ENCODE assay signal across 8 cellular contexts in genomic region chr17:409308-409847, GRCh38. TPM values are rescaled to one million over a fixed set of nuclear protein-coding genes. Genes with fewer than 3 reads are reported as not detected.
DNase-seq lines count a peak whose midpoint lies in the region; ATAC-seq, FAIRE-seq and TF ChIP-seq lines count a peak whose summit lies in the region.

No MANE protein-coding gene starts in this region.

- H3K27me3 Mint-ChIP-seq in GM23338 (ENCODE audit: insufficient read depth, low read depth, poor library complexity) (peaks cover 24% of the 10 kb centered on the region), WTC11 (ENCODE audit: low read depth) (peaks cover 25% of the 10 kb centered on the region)

- peak overlapping the region; percentile 56; the same call in 1 of the 2 replicates for H2AFZ ChIP-seq in GM23338

- peak overlapping the region; percentile 25 to 79 (median 75) for H3K9ac ChIP-seq in skeletal muscle tissue (ENCODE audit: low read depth in 1 of 3, low read length in 3 of 3)

- no peak for DNase-seq in GM23338 (ENCODE audit: low spot score)
- no peak for DNase-seq in WTC11 (ENCODE audit: low spot score)
- DNase-seq in right atrium auricular region (ENCODE audit: low spot score), result no peak
- no peak for DNase-seq in GM12891 (ENCODE audit: insufficient read length, low spot score)
- DNase-seq in NCI-H69 (lab: John Stamatoyannopoulos, UW), result no peak

- 0 out of 2 replicates have a peak overlapping the region, but pooled peaks have one; percentile 1 for H3K27ac Mint-ChIP-seq in GM23338
- H3K27ac Mint-ChIP-seq in WTC11, result peak overlapping the region; percentile 55; the same call in 1 of the 2 replicates

- H3K9me3 Mint-ChIP-seq in GM23338 (peaks cover 11% of the 10 kb centered on the region), WTC11 (peaks cover 7% of the 10 kb centered on the region)

- ATAC-seq in GM23338 (no peak), WTC11 (no peak), GM21423 (IDR thresholded peaks at IDR 0.05; ENCODE audit: unreplicated experiment) (no peak), HG02763 (IDR thresholded peaks at IDR 0.05; ENCODE audit: unreplicated experiment) (no peak)

- FAIRE-seq in GM12891 (lab: Jason Lieb, UNC), result no peak

- peak overlapping the region; percentile 83 for H3K4me3 Mint-ChIP-seq in GM23338
- peak overlapping the region; percentile 81 for H3K4me3 Mint-ChIP-seq in WTC11

- no peaks in the 10 kb centered on the region for H4K20me1 ChIP-seq in GM23338 (replicated peaks; ENCODE audit: insufficient read depth)

- no peaks in the 10 kb centered on the region for H3K4me1 ChIP-seq in GM23338 (ENCODE audit: insufficient read depth)
- H3K4me1 ChIP-seq in right atrium auricular region, result peaks cover 0 to 25% of the 10 kb centered on the region in 2 donors
- peaks cover 15 to 31% (median 19%) of the 10 kb centered on the region in 3 donors for H3K4me1 ChIP-seq in skeletal muscle tissue (ENCODE audit: control insufficient read depth in 3 of 3, insufficient read depth in 3 of 3, low read length in 3 of 3)

- H3F3A ChIP-seq in GM23338 (replicated peaks; ENCODE audit: low read depth), result peaks cover 15% of the 10 kb centered on the region; the same call in 1 of the 2 replicates

- H3K9me3 ChIP-seq in right atrium auricular region (no peaks in the 10 kb centered on the region), skeletal muscle tissue (ENCODE audit: control insufficient read depth in 3 of 3, low read length in 3 of 3) (no peaks in the 10 kb centered on the region)

- H3K4me1 Mint-ChIP-seq in GM23338 (peaks cover 26% of the 10 kb centered on the region), WTC11 (peaks cover 19% of the 10 kb centered on the region)

- no peaks in the 10 kb centered on the region for H3K27me3 ChIP-seq in GM23338 (ENCODE audit: insufficient read depth)
- H3K27me3 ChIP-seq in right atrium auricular region, result no peaks in the 10 kb centered on the region
- no peaks in the 10 kb centered on the region for H3K27me3 ChIP-seq in skeletal muscle tissue (ENCODE audit: control insufficient read depth in 3 of 3, insufficient read depth in 3 of 3, low read length in 3 of 3)

- H3K36me3 Mint-ChIP-seq in GM23338 (ENCODE audit: low read depth), result peaks cover 16% of the 10 kb centered on the region
- H3K36me3 Mint-ChIP-seq in WTC11, result 0 out of 2 replicates have a peak, but pooled peaks cover 1% of the 10 kb centered on the region

- no peak for TF ChIP-seq POLR2A in GM12891 (IDR thresholded peaks at IDR 0.05; ENCODE audit: low read depth, low read length)

- POLR2A ChIA-PET in WTC11 (lab: Charles Lee), result no interaction called here

- peak overlapping the region; percentile 34; the same call in 1 of the 2 replicates for H3K27ac ChIP-seq in GM23338 (ENCODE audit: low read depth)
- peak overlapping the region; percentile 61 to 63 for H3K27ac ChIP-seq in right atrium auricular region
- H3K27ac ChIP-seq in skeletal muscle tissue (ENCODE audit: low read depth, low read length), result peak overlapping the region; percentile 46

- H3K4me2 ChIP-seq in GM23338, result peak overlapping the region; percentile 62; the same call in 1 of the 2 replicates

- H3K79me2 ChIP-seq in GM23338 (replicated peaks; ENCODE audit: insufficient read depth), result no peaks in the 10 kb centered on the region

- H3K36me3 ChIP-seq in GM23338 (ENCODE audit: insufficient read depth) (no peaks in the 10 kb centered on the region), right atrium auricular region (no peaks in the 10 kb centered on the region), skeletal muscle tissue (ENCODE audit: control insufficient read depth in 3 of 3, insufficient read depth in 3 of 3, low read length in 3 of 3) (peaks cover 0 to 1% (median 0%) of the 10 kb centered on the region in 3 donors)

- CTCF ChIA-PET in WTC11 (lab: Charles Lee), result no interaction called here

- H3K4me3 ChIP-seq in GM23338, result peak overlapping the region; percentile 35; the same call in 1 of the 2 replicates
- H3K4me3 ChIP-seq in right atrium auricular region, result peak overlapping the region; percentile 22 to 98
- peak overlapping the region; percentile 73 to 89 (median 82) for H3K4me3 ChIP-seq in skeletal muscle tissue (ENCODE audit: low read length in 3 of 3)

- TF ChIP-seq CTCF in GM23338 (conservative IDR thresholded peaks at IDR 0.05; ENCODE audit: low read depth in 2 of 2) (no peak), WTC11 (IDR thresholded peaks at IDR 0.05) (no peak), right atrium auricular region (IDR thresholded peaks at IDR 0.05) (no peak)

- H3K9me2 ChIP-seq in GM23338 (ENCODE audit: insufficient read depth), result no peaks in the 10 kb centered on the region

TF ChIP-seq in GM23338, 12 proteins besides CTCF, POLR2A, EP300 and RAD21 (continues in another document):
- TF ChIP-seq POLR2AphosphoS5 (IDR thresholded peaks at IDR 0.05; ENCODE audit: low read depth) (no peak), JUNB (IDR thresholded peaks at IDR 0.05; ENCODE audit: unreplicated experiment) (no peak), STAT1 (IDR thresholded peaks at IDR 0.05; ENCODE audit: unreplicated experiment) (no peak), NANOG (IDR thresholded peaks at IDR 0.05; ENCODE audit: borderline replicate concordance) (no peak), CREB1 (CRISPR knock-in tag; IDR thresholded peaks at IDR 0.05; ENCODE audit: low read depth) (peak; percentile 8; the same call in 1 of the 2 replicates)

TF ChIP-seq in WTC11, 78 proteins besides CTCF, POLR2A, EP300 and RAD21:
- TF ChIP-seq GTF2I (CRISPR knock-in tag; conservative IDR thresholded peaks at IDR 0.05), result peak; percentile 90
- no peak for TF ChIP-seq SP1 (CRISPR knock-in tag; conservative IDR thresholded peaks at IDR 0.05)
- 0 out of 2 replicates have a peak, but pooled peaks have one; percentile 8 for TF ChIP-seq TEAD1 (CRISPR knock-in tag; IDR thresholded peaks at IDR 0.05)
TF ChIP-seq in WTC11: peak in this region for 2.

TF ChIP-seq in GM12891, 5 proteins besides CTCF, POLR2A, EP300 and RAD21:
- no peak for TF ChIP-seq POLR2AphosphoS5 (IDR thresholded peaks at IDR 0.05; ENCODE audit: low read depth, low read length)
- no peak for TF ChIP-seq PAX5 (IDR thresholded peaks at IDR 0.05; ENCODE audit: insufficient read depth, low read length, severe bottlenecking)
- no peak for TF ChIP-seq SPI1 (IDR thresholded peaks at IDR 0.05; ENCODE audit: low read depth, low read length)
- no peak for TF ChIP-seq POU2F2 (IDR thresholded peaks at IDR 0.05; ENCODE audit: low read depth, low read length)

RNA-seq across cellular contexts. Expression of gene RFLNB, which starts 36.4 kb away (rescaled TPM):
- 59.2 and 59.9 TPM in 2 replicates for total RNA-seq in GM23338 (2014; rRNA removed; shearing (Covaris generic))
- polyA plus RNA-seq in GM23338 (2016; fragmentation: Nextera tagmentation; extraction: Ambion mirVana), result 40.7 and 49.4 TPM in 2 replicates
- total RNA-seq in WTC11 (2021) (16.0 to 19.4 TPM (median 18.4 TPM) in 3 replicates), right atrium auricular region (10 to 100 TPM in 1 of 2 donors, 1 to 10 TPM in 1; 9.5 to 16.8 TPM), skeletal muscle tissue (25.6 TPM)
- 2.6 TPM for polyA plus RNA-seq in GM12891 (2012; ENCODE audit: low read depth, missing spikeins)

RNA-seq across cellular contexts. Expression of gene RPH3AL, which starts 56.8 kb away (rescaled TPM):
- total RNA-seq in GM23338 (2014; rRNA removed; shearing (Covaris generic)), result 3.5 and 6.3 TPM in 2 replicates
- 2.7 and 3.5 TPM in 2 replicates for polyA plus RNA-seq in GM23338 (2016; fragmentation: Nextera tagmentation; extraction: Ambion mirVana)
- total RNA-seq in WTC11 (2021) (2.0 to 4.6 TPM (median 3.7 TPM) in 3 replicates), right atrium auricular region (10 to 100 TPM in 1 of 2 donors, 1 to 10 TPM in 1; 7.2 to 13.1 TPM), skeletal muscle tissue (1.6 TPM)
- 0.30 TPM for polyA plus RNA-seq in GM12891 (2012; ENCODE audit: low read depth, missing spikeins)
